8 cellular contexts compared by ENCODE assay signal in the genomic region with DNA sequence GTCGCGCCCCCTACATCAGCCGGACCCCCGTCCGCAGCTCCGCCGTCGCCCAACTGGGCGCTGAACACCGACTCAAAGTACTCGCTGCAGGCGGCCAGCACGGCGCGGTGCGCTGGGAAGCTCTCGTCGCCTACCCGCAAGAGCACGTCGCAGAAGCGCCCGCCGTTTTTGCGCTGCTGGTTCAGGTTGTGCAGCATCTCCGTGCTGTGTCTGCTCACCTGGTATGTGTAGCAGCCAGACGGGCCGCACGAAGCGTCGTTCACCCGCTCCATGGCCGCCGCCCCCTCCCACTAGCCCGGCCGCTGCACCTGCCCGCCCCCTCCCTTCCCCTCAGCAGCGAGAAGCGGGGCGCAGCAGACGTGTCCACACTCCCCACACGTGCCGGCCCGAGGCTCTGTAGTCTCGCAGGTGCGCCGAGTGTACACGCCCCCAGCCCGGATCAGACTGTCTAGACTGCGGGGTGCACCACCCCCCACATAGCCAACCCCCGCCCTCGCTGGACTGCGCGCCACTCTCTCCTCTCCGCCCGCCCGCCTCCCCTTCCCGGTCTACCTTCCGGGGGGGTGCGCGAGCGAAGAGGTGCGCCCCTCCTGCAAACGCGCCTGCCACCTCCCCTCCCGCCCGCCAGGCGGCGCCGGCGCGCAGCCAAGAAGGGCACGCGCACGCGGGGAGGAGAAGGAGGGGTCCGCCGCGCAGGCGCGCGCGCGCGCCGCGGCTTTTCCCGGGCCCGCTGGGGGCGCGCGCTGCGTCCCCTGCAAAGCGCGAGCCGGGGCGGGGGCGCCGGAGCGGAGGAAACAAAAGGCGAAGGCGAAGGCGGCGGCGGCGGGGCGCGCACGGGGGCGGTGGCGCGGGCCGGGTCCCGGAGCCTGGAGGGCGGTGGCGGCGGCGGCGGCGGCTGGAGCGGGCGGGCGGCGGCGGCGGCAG. TPM values are rescaled to one million over a fixed set of nuclear protein-coding genes. Genes with fewer than 3 reads are reported as not detected.
DNase-seq lines count a peak whose midpoint lies in the region; ATAC-seq, FAIRE-seq and TF ChIP-seq lines count a peak whose summit lies in the region.

No MANE protein-coding gene starts in this region.

- no peak overlapping the region for H2AFZ ChIP-seq in neuron (ENCODE audit: low read depth, low read length)

- H3K4me1 ChIP-seq in foreskin keratinocyte = peaks cover 8% of the 10 kb centered on the region
- peaks cover 52% of the 10 kb centered on the region for H3K4me1 ChIP-seq in neuron (ENCODE audit: insufficient read depth, low read length)

- H3K27me3 ChIP-seq in foreskin keratinocyte (no peaks in the 10 kb centered on the region), neuron (ENCODE audit: insufficient read depth, low read length) (no peaks in the 10 kb centered on the region)

- H3K4me3 ChIP-seq in neuron (ENCODE audit: low read length) = peak overlapping the region; percentile 65

- DNase-seq in D721Med (ENCODE audit: insufficient read length, low spot score) (peak; percentile 55), SHP77 (lab: John Stamatoyannopoulos, UW) (peak; percentile 76 to 83), activated gamma-delta T cell treated with Interleukin-2 at 50 U/mL for 16 hours (peak; percentile 89), foreskin keratinocyte (peak in 1 of 2 donors; percentile 60), stromal cell of bone marrow (ENCODE audit: low read depth) (peak; percentile 69)

- no peak for FAIRE-seq in D721Med (lab: Jason Lieb, UNC)

- TF ChIP-seq CTCF in D721Med (IDR thresholded peaks at IDR 0.05; ENCODE audit: insufficient read depth, missing control alignments) (peak; percentile 71), LNCAP (IDR thresholded peaks at IDR 0.05) (peak; percentile 97), foreskin keratinocyte (conservative IDR thresholded peaks at IDR 0.05) (peak; percentile 92)

- no peak overlapping the region for H3K27ac ChIP-seq in foreskin keratinocyte

- H3K36me3 ChIP-seq in neuron (ENCODE audit: insufficient read depth, low read length) = peaks cover 31% of the 10 kb centered on the region

- ATAC-seq in GM21529 (IDR thresholded peaks at IDR 0.05; ENCODE audit: unreplicated experiment) (peak; percentile 40), foreskin keratinocyte (peak; percentile 49)

- no peaks in the 10 kb centered on the region for H3K9me3 ChIP-seq in neuron (ENCODE audit: low read length)

RNA-seq across cellular contexts. Expression of a gene that starts 0.6 kb away (rescaled TPM):
- 11.8 and 12.2 TPM in 2 replicates for total RNA-seq in foreskin keratinocyte
- polyA plus RNA-seq in foreskin keratinocyte = 9.2 and 10.0 TPM in 2 replicates

RNA-seq across cellular contexts. Expression of a gene that starts 53.3 kb away (rescaled TPM):
- total RNA-seq in foreskin keratinocyte = 6.1 and 11.9 TPM in 2 replicates
- 4.6 and 8.6 TPM in 2 replicates for polyA plus RNA-seq in foreskin keratinocyte

RNA-seq across cellular contexts. Expression of a gene that starts 53.8 kb away (rescaled TPM):
- total RNA-seq in foreskin keratinocyte = 67.1 and 67.7 TPM in 2 replicates
- polyA plus RNA-seq in foreskin keratinocyte = 75.5 and 77.8 TPM in 2 replicates
